Comparison of ENCODE assay signal across 1 cellular context in the genomic region with DNA sequence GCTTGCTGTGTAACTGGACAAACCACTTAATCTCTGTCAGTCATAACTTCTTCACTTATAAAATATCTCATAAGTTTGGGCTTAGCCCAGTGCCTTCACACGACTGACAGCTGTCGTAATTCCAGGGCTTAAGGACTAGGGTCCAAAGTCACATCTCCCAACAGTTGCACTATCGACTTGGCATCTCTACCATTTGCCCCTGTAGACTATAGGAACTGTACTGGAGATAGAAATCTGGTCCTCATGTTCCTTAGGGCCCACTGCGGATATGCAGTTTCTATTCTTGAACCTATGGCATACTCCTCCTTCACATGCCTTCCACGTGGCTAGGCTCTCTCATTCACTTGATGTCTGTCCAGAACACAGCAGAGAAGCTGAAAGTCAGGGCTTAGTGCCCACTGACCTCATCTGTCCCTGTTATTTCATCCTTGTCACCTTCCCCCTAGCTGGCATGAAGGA.
TF ChIP-seq lines count a peak whose summit lies in the region.

No MANE protein-coding gene starts in this region.

TF ChIP-seq in HepG2, 621 proteins besides CTCF, POLR2A, EP300 and RAD21 (continued from another document):
- TF ChIP-seq, protein P1, sequence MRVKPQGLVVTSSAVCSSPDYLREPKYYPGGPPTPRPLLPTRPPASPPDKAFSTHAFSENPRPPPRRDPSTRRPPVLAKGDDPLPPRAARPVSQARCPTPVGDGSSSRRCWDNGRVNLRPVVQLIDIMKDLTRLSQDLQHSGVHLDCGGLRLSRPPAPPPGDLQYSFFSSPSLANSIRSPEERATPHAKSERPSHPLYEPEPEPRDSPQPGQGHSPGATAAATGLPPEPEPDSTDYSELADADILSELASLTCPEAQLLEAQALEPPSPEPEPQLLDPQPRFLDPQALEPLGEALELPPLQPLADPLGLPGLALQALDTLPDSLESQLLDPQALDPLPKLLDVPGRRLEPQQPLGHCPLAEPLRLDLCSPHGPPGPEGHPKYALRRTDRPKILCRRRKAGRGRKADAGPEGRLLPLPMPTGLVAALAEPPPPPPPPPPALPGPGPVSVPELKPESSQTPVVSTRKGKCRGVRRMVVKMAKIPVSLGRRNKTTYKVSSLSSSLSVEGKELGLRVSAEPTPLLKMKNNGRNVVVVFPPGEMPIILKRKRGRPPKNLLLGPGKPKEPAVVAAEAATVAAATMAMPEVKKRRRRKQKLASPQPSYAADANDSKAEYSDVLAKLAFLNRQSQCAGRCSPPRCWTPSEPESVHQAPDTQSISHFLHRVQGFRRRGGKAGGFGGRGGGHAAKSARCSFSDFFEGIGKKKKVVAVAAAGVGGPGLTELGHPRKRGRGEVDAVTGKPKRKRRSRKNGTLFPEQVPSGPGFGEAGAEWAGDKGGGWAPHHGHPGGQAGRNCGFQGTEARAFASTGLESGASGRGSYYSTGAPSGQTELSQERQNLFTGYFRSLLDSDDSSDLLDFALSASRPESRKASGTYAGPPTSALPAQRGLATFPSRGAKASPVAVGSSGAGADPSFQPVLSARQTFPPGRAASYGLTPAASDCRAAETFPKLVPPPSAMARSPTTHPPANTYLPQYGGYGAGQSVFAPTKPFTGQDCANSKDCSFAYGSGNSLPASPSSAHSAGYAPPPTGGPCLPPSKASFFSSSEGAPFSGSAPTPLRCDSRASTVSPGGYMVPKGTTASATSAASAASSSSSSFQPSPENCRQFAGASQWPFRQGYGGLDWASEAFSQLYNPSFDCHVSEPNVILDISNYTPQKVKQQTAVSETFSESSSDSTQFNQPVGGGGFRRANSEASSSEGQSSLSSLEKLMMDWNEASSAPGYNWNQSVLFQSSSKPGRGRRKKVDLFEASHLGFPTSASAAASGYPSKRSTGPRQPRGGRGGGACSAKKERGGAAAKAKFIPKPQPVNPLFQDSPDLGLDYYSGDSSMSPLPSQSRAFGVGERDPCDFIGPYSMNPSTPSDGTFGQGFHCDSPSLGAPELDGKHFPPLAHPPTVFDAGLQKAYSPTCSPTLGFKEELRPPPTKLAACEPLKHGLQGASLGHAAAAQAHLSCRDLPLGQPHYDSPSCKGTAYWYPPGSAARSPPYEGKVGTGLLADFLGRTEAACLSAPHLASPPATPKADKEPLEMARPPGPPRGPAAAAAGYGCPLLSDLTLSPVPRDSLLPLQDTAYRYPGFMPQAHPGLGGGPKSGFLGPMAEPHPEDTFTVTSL (CRISPR knock-in tag; IDR thresholded peaks at IDR 0.05; ENCODE audit: borderline replicate concordance): peak; percentile 49; the same call in 1 of the 2 replicates
- TF ChIP-seq KLF6 (CRISPR knock-in tag; IDR thresholded peaks at IDR 0.05) (no peak), SUZ12 (IDR thresholded peaks at IDR 0.05; ENCODE audit: low read depth, low read length) (no peak), SSRP1 (CRISPR knock-in tag; IDR thresholded peaks at IDR 0.05) (peak; percentile 89; the same call in 1 of the 2 replicates), NFYC (CRISPR knock-in tag; IDR thresholded peaks at IDR 0.05) (no peak), ZNF230 (CRISPR knock-in tag; IDR thresholded peaks at IDR 0.05) (no peak), ZFP36 (IDR thresholded peaks at IDR 0.05; ENCODE audit: borderline replicate concordance, low read depth, low read length, partially characterized antibody) (no peak), ZNF761 (CRISPR knock-in tag; conservative IDR thresholded peaks at IDR 0.05) (no peak)
- TF ChIP-seq, protein P2, sequence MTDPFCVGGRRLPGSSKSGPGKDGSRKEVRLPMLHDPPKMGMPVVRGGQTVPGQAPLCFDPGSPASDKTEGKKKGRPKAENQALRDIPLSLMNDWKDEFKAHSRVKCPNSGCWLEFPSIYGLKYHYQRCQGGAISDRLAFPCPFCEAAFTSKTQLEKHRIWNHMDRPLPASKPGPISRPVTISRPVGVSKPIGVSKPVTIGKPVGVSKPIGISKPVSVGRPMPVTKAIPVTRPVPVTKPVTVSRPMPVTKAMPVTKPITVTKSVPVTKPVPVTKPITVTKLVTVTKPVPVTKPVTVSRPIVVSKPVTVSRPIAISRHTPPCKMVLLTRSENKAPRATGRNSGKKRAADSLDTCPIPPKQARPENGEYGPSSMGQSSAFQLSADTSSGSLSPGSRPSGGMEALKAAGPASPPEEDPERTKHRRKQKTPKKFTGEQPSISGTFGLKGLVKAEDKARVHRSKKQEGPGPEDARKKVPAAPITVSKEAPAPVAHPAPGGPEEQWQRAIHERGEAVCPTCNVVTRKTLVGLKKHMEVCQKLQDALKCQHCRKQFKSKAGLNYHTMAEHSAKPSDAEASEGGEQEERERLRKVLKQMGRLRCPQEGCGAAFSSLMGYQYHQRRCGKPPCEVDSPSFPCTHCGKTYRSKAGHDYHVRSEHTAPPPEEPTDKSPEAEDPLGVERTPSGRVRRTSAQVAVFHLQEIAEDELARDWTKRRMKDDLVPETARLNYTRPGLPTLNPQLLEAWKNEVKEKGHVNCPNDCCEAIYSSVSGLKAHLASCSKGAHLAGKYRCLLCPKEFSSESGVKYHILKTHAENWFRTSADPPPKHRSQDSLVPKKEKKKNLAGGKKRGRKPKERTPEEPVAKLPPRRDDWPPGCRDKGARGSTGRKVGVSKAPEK (CRISPR knock-in tag; IDR thresholded peaks at IDR 0.05; ENCODE audit: borderline replicate concordance): no peak
- TF ChIP-seq, protein P3, sequence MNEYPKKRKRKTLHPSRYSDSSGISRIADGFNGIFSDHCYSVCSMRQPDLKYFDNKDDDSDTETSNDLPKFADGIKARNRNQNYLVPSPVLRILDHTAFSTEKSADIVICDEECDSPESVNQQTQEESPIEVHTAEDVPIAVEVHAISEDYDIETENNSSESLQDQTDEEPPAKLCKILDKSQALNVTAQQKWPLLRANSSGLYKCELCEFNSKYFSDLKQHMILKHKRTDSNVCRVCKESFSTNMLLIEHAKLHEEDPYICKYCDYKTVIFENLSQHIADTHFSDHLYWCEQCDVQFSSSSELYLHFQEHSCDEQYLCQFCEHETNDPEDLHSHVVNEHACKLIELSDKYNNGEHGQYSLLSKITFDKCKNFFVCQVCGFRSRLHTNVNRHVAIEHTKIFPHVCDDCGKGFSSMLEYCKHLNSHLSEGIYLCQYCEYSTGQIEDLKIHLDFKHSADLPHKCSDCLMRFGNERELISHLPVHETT (CRISPR knock-in tag; conservative IDR thresholded peaks at IDR 0.05): no peak
- TF ChIP-seq, protein P4, sequence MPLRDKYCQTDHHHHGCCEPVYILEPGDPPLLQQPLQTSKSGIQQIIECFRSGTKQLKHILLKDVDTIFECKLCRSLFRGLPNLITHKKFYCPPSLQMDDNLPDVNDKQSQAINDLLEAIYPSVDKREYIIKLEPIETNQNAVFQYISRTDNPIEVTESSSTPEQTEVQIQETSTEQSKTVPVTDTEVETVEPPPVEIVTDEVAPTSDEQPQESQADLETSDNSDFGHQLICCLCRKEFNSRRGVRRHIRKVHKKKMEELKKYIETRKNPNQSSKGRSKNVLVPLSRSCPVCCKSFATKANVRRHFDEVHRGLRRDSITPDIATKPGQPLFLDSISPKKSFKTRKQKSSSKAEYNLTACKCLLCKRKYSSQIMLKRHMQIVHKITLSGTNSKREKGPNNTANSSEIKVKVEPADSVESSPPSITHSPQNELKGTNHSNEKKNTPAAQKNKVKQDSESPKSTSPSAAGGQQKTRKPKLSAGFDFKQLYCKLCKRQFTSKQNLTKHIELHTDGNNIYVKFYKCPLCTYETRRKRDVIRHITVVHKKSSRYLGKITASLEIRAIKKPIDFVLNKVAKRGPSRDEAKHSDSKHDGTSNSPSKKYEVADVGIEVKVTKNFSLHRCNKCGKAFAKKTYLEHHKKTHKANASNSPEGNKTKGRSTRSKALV (CRISPR knock-in tag; IDR thresholded peaks at IDR 0.05): no peak
